ENCODE assay signal across 19 cellular contexts in genomic region chr2:230862292-230862691, GRCh38. TPM values are rescaled to one million over a fixed set of nuclear protein-coding genes. Genes with fewer than 3 reads are reported as not detected.
A peak's percentile ranks its signal among the peaks of the same experiment; 100 is the strongest.
DNase-seq lines count a peak whose midpoint lies in the region; ATAC-seq and TF ChIP-seq lines count a peak whose summit lies in the region.
"Had no signal": no experiment of that assay in that cellular context is flagged by ENCODE, and none has a peak within 500 bp of the region (broad histone marks: within the 10 kb centered on the region; RNA-seq: fewer than 3 reads in every experiment).

No MANE protein-coding gene starts in this region.

- ATAC-seq in T-helper 17 cell (no peak), HG02571 (IDR thresholded peaks at IDR 0.05; ENCODE audit: unreplicated experiment) (no peak), HG02798 (IDR thresholded peaks at IDR 0.05; ENCODE audit: poor library complexity, unreplicated experiment) (no peak)
- ATAC-seq in stimulated activated memory B cell treated with anti-CD40 and anti-IgM and Interleukin-4, amounts not matched to agents 10 μg/mL and 1 μg/mL and 100 μg/mL, for 72 hours, result no peak
- ATAC-seq: CD8-positive, alpha-beta T cell; GM12878 had no signal

- H3K4me1 Mint-ChIP-seq in T-helper 17 cell (peaks cover 31% of the 10 kb centered on the region), endothelial cell (ENCODE audit: unreplicated experiment) (peaks cover 26% of the 10 kb centered on the region)
- peaks cover 52% of the 10 kb centered on the region for H3K4me1 Mint-ChIP-seq in stimulated activated memory B cell treated with anti-CD40 and anti-IgM and Interleukin-4, amounts not matched to agents 10 μg/mL and 1 μg/mL and 100 μg/mL, for 72 hours

- H3K9me3 Mint-ChIP-seq in endothelial cell (ENCODE audit: unreplicated experiment), result no peaks in the 10 kb centered on the region
- H3K9me3 Mint-ChIP-seq in stimulated activated memory B cell treated with anti-CD40 and anti-IgM and Interleukin-4, amounts not matched to agents 10 μg/mL and 1 μg/mL and 100 μg/mL, for 72 hours, result no peaks in the 10 kb centered on the region
- H3K9me3 Mint-ChIP-seq: CD8-positive, alpha-beta T cell; HFFc6 had no signal

- TF ChIP-seq CTCF in endothelial cell (IDR thresholded peaks at IDR 0.05; ENCODE audit: unreplicated experiment), result no peak

- H3K27me3 Mint-ChIP-seq in T-helper 17 cell, result peaks cover 19% of the 10 kb centered on the region
- H3K27me3 Mint-ChIP-seq in endothelial cell (ENCODE audit: unreplicated experiment), result peaks cover 12% of the 10 kb centered on the region
- H3K27me3 Mint-ChIP-seq in stimulated activated memory B cell treated with anti-CD40 and anti-IgM and Interleukin-4, amounts not matched to agents 10 μg/mL and 1 μg/mL and 100 μg/mL, for 72 hours, result peaks cover 21% of the 10 kb centered on the region

- H3K27ac Mint-ChIP-seq in T-helper 17 cell (peak overlapping the region; percentile 75), endothelial cell (ENCODE audit: unreplicated experiment) (no peak overlapping the region)
- no peak overlapping the region for H3K27ac Mint-ChIP-seq in stimulated activated memory B cell treated with anti-CD40 and anti-IgM and Interleukin-4, amounts not matched to agents 10 μg/mL and 1 μg/mL and 100 μg/mL, for 72 hours
- H3K27ac Mint-ChIP-seq: CD8-positive, alpha-beta T cell; HFFc6 had no signal

- DNase-seq in activated CD8-positive, alpha-beta memory T cell treated with anti-CD3 and anti-CD28 coated beads for 24 hours, result peak; percentile 54
- DNase-seq in activated CD8-positive, alpha-beta memory T cell treated with anti-CD3 and anti-CD28 coated beads, Interleukin-2, amount 50 U/mL, for 4 hours, result no peak
- no peak for DNase-seq in T-helper 17 cell
- DNase-seq in endothelial cell (ENCODE audit: low spot score), result no peak
- DNase-seq in stimulated activated CD8-positive, alpha-beta memory T cell treated with anti-CD3 and anti-CD28 coated beads, Interleukin-4, amount 100 ng/mL, for 48 hours, result peak; percentile 22
- DNase-seq: BE2C; Calu3; CD8-positive, alpha-beta T cell; EL; HFFc6; MG63; NCI-H1048; NCI-H1436; NCI-H1930; NCI-H226 had no signal

- no peak overlapping the region for H3K4me3 Mint-ChIP-seq in T-helper 17 cell
- H3K4me3 Mint-ChIP-seq in endothelial cell (ENCODE audit: unreplicated experiment), result peak overlapping the region; percentile 37
- H3K4me3 Mint-ChIP-seq in stimulated activated memory B cell treated with anti-CD40 and anti-IgM and Interleukin-4, amounts not matched to agents 10 μg/mL and 1 μg/mL and 100 μg/mL, for 72 hours, result no peak overlapping the region
- H3K4me3 Mint-ChIP-seq: HFFc6 had no signal

- no peaks in the 10 kb centered on the region for H3K9me3 ChIP-seq in T-helper 17 cell (ENCODE audit: control insufficient read depth, low read length, poor library complexity, severe bottlenecking)
- H3K9me3 ChIP-seq: BE2C, MG63 had no signal

- H3K36me3 Mint-ChIP-seq in T-helper 17 cell (ENCODE audit: low read depth) (peaks cover 4% of the 10 kb centered on the region), endothelial cell (ENCODE audit: low read depth, unreplicated experiment) (no peaks in the 10 kb centered on the region)
- no peaks in the 10 kb centered on the region for H3K36me3 Mint-ChIP-seq in stimulated activated memory B cell treated with anti-CD40 and anti-IgM and Interleukin-4, amounts not matched to agents 10 μg/mL and 1 μg/mL and 100 μg/mL, for 72 hours

RNA-seq across cellular contexts. Expression of gene ITM2C, which starts 2.5 kb away (rescaled TPM):
- 10 to 100 TPM; 15.3 to 18.6 TPM for total RNA-seq in T-helper 17 cell
- 279 TPM for total RNA-seq in endothelial cell (ENCODE audit: unreplicated experiment)

Comparison
In these comparisons a context has a peak if more than half of its experiments do, and no peak if none do; other contexts are left out.
1. DNase-seq: peak in activated CD8-positive, alpha-beta memory T cell treated with anti-CD3 and anti-CD28 coated beads for 24 hours (single experiment) and stimulated activated CD8-positive, alpha-beta memory T cell treated with anti-CD3 and anti-CD28 coated beads, Interleukin-4, amount 100 ng/mL, for 48 hours (single experiment); none in activated CD8-positive, alpha-beta memory T cell treated with anti-CD3 and anti-CD28 coated beads, Interleukin-2, amount 50 U/mL, for 4 hours (single experiment), T-helper 17 cell (0 of 3) and endothelial cell (single experiment).
2. RNA of gene ITM2C, which starts 2.5 kb away (total RNA-seq): 279 TPM in endothelial cell (single experiment); 15.3 to 18.6 TPM in T-helper 17 cell; every median in the first group is over 10 times any median in the second.